ENCODE assay signal across 2 cellular contexts in the genomic region with DNA sequence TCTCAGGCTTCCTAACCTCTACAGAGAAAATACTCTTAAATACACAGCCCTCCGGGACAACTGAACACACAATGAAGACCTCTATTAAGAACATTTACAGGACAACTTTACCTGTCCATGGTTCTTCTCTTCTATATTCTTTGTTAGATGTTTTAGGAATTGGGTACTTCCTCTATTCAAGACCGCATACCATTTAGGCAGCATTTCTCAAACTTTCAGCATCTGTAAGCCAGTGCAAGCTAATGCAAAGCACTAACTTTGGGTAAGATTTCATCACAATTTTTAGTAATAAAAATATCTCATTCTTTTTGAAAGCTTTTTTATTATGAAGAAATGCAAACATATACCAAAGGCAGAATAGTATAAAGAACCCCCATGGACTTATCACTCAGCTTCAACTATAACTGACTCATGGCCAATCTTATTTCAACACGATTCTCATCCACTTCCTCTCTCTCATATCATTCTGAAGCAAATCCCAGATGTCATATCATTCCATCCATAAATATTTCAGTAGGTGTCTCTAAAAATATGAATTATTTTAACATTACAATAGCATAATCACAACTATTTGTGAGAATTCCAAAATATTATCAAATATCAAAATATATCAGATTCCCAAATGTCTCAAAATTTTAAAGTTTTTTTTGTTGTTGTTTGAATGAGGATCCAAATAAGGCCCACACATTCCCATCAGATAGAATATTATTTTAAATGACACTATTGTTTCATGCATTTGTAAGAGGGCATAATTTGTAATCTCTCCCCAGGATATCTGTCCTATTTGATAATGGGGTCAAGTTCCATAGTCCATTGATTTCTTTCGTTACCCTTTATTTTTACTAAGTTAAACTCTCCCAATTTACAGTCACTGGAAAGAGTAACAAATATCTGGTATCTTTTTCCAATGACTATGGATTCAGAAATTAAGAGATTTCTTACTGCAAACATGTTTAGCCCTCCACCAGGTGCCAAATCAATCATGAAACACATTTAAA.
TF ChIP-seq lines count a peak whose summit lies in the region.

No MANE protein-coding gene starts in this region.

TF ChIP-seq in liver, 16 proteins besides CTCF, POLR2A, EP300 and RAD21 (continued from another document):
- TF ChIP-seq, protein P1, sequence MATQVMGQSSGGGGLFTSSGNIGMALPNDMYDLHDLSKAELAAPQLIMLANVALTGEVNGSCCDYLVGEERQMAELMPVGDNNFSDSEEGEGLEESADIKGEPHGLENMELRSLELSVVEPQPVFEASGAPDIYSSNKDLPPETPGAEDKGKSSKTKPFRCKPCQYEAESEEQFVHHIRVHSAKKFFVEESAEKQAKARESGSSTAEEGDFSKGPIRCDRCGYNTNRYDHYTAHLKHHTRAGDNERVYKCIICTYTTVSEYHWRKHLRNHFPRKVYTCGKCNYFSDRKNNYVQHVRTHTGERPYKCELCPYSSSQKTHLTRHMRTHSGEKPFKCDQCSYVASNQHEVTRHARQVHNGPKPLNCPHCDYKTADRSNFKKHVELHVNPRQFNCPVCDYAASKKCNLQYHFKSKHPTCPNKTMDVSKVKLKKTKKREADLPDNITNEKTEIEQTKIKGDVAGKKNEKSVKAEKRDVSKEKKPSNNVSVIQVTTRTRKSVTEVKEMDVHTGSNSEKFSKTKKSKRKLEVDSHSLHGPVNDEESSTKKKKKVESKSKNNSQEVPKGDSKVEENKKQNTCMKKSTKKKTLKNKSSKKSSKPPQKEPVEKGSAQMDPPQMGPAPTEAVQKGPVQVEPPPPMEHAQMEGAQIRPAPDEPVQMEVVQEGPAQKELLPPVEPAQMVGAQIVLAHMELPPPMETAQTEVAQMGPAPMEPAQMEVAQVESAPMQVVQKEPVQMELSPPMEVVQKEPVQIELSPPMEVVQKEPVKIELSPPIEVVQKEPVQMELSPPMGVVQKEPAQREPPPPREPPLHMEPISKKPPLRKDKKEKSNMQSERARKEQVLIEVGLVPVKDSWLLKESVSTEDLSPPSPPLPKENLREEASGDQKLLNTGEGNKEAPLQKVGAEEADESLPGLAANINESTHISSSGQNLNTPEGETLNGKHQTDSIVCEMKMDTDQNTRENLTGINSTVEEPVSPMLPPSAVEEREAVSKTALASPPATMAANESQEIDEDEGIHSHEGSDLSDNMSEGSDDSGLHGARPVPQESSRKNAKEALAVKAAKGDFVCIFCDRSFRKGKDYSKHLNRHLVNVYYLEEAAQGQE (IDR thresholded peaks at IDR 0.05): no peak

TF ChIP-seq in HepG2, 621 proteins besides CTCF, POLR2A, EP300 and RAD21:
- TF ChIP-seq, protein P2, sequence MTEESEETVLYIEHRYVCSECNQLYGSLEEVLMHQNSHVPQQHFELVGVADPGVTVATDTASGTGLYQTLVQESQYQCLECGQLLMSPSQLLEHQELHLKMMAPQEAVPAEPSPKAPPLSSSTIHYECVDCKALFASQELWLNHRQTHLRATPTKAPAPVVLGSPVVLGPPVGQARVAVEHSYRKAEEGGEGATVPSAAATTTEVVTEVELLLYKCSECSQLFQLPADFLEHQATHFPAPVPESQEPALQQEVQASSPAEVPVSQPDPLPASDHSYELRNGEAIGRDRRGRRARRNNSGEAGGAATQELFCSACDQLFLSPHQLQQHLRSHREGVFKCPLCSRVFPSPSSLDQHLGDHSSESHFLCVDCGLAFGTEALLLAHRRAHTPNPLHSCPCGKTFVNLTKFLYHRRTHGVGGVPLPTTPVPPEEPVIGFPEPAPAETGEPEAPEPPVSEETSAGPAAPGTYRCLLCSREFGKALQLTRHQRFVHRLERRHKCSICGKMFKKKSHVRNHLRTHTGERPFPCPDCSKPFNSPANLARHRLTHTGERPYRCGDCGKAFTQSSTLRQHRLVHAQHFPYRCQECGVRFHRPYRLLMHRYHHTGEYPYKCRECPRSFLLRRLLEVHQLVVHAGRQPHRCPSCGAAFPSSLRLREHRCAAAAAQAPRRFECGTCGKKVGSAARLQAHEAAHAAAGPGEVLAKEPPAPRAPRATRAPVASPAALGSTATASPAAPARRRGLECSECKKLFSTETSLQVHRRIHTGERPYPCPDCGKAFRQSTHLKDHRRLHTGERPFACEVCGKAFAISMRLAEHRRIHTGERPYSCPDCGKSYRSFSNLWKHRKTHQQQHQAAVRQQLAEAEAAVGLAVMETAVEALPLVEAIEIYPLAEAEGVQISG (CRISPR knock-in tag; IDR thresholded peaks at IDR 0.05): no peak
- no peak for TF ChIP-seq ZNF138 (CRISPR knock-in tag; IDR thresholded peaks at IDR 0.05; ENCODE audit: low read depth)
- TF ChIP-seq, protein P3, sequence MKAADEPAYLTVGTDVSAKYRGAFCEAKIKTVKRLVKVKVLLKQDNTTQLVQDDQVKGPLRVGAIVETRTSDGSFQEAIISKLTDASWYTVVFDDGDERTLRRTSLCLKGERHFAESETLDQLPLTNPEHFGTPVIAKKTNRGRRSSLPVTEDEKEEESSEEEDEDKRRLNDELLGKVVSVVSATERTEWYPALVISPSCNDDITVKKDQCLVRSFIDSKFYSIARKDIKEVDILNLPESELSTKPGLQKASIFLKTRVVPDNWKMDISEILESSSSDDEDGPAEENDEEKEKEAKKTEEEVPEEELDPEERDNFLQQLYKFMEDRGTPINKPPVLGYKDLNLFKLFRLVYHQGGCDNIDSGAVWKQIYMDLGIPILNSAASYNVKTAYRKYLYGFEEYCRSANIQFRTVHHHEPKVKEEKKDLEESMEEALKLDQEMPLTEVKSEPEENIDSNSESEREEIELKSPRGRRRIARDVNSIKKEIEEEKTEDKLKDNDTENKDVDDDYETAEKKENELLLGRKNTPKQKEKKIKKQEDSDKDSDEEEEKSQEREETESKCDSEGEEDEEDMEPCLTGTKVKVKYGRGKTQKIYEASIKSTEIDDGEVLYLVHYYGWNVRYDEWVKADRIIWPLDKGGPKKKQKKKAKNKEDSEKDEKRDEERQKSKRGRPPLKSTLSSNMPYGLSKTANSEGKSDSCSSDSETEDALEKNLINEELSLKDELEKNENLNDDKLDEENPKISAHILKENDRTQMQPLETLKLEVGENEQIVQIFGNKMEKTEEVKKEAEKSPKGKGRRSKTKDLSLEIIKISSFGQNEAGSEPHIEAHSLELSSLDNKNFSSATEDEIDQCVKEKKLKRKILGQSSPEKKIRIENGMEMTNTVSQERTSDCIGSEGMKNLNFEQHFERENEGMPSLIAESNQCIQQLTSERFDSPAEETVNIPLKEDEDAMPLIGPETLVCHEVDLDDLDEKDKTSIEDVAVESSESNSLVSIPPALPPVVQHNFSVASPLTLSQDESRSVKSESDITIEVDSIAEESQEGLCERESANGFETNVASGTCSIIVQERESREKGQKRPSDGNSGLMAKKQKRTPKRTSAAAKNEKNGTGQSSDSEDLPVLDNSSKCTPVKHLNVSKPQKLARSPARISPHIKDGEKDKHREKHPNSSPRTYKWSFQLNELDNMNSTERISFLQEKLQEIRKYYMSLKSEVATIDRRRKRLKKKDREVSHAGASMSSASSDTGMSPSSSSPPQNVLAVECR (CRISPR knock-in tag; IDR thresholded peaks at IDR 0.05; ENCODE audit: borderline replicate concordance): no peak
- TF ChIP-seq SRF (IDR thresholded peaks at IDR 0.05; ENCODE audit: low read depth, low read length): no peak
- TF ChIP-seq MIER2 (CRISPR knock-in tag; IDR thresholded peaks at IDR 0.05): no peak
- no peak for TF ChIP-seq HDAC1 (CRISPR knock-in tag; IDR thresholded peaks at IDR 0.05)
- no peak for TF ChIP-seq ZFP37 (CRISPR knock-in tag; IDR thresholded peaks at IDR 0.05; ENCODE audit: borderline replicate concordance)
- no peak for TF ChIP-seq ZNF530 (CRISPR knock-in tag; IDR thresholded peaks at IDR 0.05; ENCODE audit: low read depth)
- no peak for TF ChIP-seq ZNF496 (CRISPR knock-in tag; IDR thresholded peaks at IDR 0.05; ENCODE audit: insufficient replicate concordance)
- TF ChIP-seq ZNF615 (CRISPR knock-in tag; IDR thresholded peaks at IDR 0.05; ENCODE audit: borderline replicate concordance): no peak
- no peak for TF ChIP-seq TAF1 (CRISPR knock-in tag; IDR thresholded peaks at IDR 0.05)
- TF ChIP-seq, protein P4, sequence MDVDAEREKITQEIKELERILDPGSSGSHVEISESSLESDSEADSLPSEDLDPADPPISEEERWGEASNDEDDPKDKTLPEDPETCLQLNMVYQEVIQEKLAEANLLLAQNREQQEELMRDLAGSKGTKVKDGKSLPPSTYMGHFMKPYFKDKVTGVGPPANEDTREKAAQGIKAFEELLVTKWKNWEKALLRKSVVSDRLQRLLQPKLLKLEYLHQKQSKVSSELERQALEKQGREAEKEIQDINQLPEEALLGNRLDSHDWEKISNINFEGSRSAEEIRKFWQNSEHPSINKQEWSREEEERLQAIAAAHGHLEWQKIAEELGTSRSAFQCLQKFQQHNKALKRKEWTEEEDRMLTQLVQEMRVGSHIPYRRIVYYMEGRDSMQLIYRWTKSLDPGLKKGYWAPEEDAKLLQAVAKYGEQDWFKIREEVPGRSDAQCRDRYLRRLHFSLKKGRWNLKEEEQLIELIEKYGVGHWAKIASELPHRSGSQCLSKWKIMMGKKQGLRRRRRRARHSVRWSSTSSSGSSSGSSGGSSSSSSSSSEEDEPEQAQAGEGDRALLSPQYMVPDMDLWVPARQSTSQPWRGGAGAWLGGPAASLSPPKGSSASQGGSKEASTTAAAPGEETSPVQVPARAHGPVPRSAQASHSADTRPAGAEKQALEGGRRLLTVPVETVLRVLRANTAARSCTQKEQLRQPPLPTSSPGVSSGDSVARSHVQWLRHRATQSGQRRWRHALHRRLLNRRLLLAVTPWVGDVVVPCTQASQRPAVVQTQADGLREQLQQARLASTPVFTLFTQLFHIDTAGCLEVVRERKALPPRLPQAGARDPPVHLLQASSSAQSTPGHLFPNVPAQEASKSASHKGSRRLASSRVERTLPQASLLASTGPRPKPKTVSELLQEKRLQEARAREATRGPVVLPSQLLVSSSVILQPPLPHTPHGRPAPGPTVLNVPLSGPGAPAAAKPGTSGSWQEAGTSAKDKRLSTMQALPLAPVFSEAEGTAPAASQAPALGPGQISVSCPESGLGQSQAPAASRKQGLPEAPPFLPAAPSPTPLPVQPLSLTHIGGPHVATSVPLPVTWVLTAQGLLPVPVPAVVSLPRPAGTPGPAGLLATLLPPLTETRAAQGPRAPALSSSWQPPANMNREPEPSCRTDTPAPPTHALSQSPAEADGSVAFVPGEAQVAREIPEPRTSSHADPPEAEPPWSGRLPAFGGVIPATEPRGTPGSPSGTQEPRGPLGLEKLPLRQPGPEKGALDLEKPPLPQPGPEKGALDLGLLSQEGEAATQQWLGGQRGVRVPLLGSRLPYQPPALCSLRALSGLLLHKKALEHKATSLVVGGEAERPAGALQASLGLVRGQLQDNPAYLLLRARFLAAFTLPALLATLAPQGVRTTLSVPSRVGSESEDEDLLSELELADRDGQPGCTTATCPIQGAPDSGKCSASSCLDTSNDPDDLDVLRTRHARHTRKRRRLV (CRISPR knock-in tag; IDR thresholded peaks at IDR 0.05): no peak
